ENCODE assay signal across 8 cellular contexts in genomic region chr17:49360796-49361128, GRCh38. TPM values are rescaled to one million over a fixed set of nuclear protein-coding genes. Genes with fewer than 3 reads are reported as not detected.
DNase-seq lines count a peak whose midpoint lies in the region; ATAC-seq and TF ChIP-seq lines count a peak whose summit lies in the region.

No MANE protein-coding gene starts in this region.

- peak overlapping the region; percentile 89 for H3K4me3 ChIP-seq in A673 (ENCODE audit: low read depth, low read length, poor library complexity, severe bottlenecking)
- H3K4me3 ChIP-seq in H7 (ENCODE audit: insufficient read depth, low read depth, low read length): peak overlapping the region; percentile 92
- peak overlapping the region; percentile 87 for H3K4me3 ChIP-seq in iPS-20b (ENCODE audit: low read length)

- TF ChIP-seq CTCF in A673 (conservative IDR thresholded peaks at IDR 0.05; ENCODE audit: low read depth, low read length): no peak

- H3K36me3 Mint-ChIP-seq in activated T-helper 17 cell treated with anti-CD3 and anti-CD28 coated beads, Interleukin-2, amount 50 U/mL, for 72 hours (ENCODE audit: low read depth): peaks cover 5% of the 10 kb centered on the region
- peaks cover 0 to 6% of the 10 kb centered on the region in 2 donors for H3K36me3 Mint-ChIP-seq in stimulated activated naive B cell treated with anti-CD40 and anti-IgM and Interleukin-4, amounts not matched to agents 10 μg/mL and 1 μg/mL and 100 μg/mL, for 72 hours

- BruUV-seq in A673 (replicated peaks; lab: Mats Ljungman, UMichigan): no TSS peak

- DNase-seq in A673 (ENCODE audit: low spot score) (no peak), H7 (peak; percentile 37), inferior parietal cortex (ENCODE audit: extremely low spot score) (no peak)
- no peak for DNase-seq in stimulated activated naive B cell treated with anti-CD40 and anti-IgM and Interleukin-4, amounts not matched to agents 10 μg/mL and 1 μg/mL and 100 μg/mL, for 72 hours

- peaks cover 46% of the 10 kb centered on the region for H3K4me1 Mint-ChIP-seq in activated T-helper 17 cell treated with anti-CD3 and anti-CD28 coated beads, Interleukin-2, amount 50 U/mL, for 72 hours
- peaks cover 36 to 55% of the 10 kb centered on the region in 2 donors for H3K4me1 Mint-ChIP-seq in stimulated activated naive B cell treated with anti-CD40 and anti-IgM and Interleukin-4, amounts not matched to agents 10 μg/mL and 1 μg/mL and 100 μg/mL, for 72 hours

- no peaks in the 10 kb centered on the region for H3K9me3 Mint-ChIP-seq in activated T-helper 17 cell treated with anti-CD3 and anti-CD28 coated beads, Interleukin-2, amount 50 U/mL, for 72 hours
- H3K9me3 Mint-ChIP-seq in stimulated activated naive B cell treated with anti-CD40 and anti-IgM and Interleukin-4, amounts not matched to agents 10 μg/mL and 1 μg/mL and 100 μg/mL, for 72 hours: no peaks in the 10 kb centered on the region

- CTCF ChIA-PET in A673 (lab: Charles Lee): no interaction called here

- peak; percentile 66 for ATAC-seq in activated T-helper 17 cell treated with anti-CD3 and anti-CD28 coated beads, Interleukin-2, amount 50 U/mL, for 72 hours (replicated peaks)
- no peak for ATAC-seq in stimulated activated naive B cell treated with anti-CD40 and anti-IgM and Interleukin-4, amounts not matched to agents 10 μg/mL and 1 μg/mL and 100 μg/mL, for 72 hours (replicated peaks)
- ATAC-seq in HG02885 (IDR thresholded peaks at IDR 0.05; ENCODE audit: poor library complexity, unreplicated experiment): no peak
- ATAC-seq in HG03139 (IDR thresholded peaks at IDR 0.05; ENCODE audit: unreplicated experiment): no peak

- H3K36me3 ChIP-seq in A673 (ENCODE audit: insufficient read depth, low read length, poor library complexity, severe bottlenecking): no peaks in the 10 kb centered on the region
- H3K36me3 ChIP-seq in H7 (replicated peaks; ENCODE audit: control insufficient read depth, insufficient read depth, low read length): no peaks in the 10 kb centered on the region
- no peaks in the 10 kb centered on the region for H3K36me3 ChIP-seq in iPS-20b (ENCODE audit: insufficient read depth, low read depth, low read length)

- H3K9ac ChIP-seq in iPS-20b (ENCODE audit: low read depth, low read length): peak overlapping the region; percentile 79; the same call in 1 of the 2 replicates

- H3K9me3 ChIP-seq in A673 (ENCODE audit: low read depth, low read length, poor library complexity, severe bottlenecking): no peaks in the 10 kb centered on the region
- no peaks in the 10 kb centered on the region for H3K9me3 ChIP-seq in iPS-20b (ENCODE audit: insufficient read depth, low read depth, low read length)

- H3K4me3 Mint-ChIP-seq in activated T-helper 17 cell treated with anti-CD3 and anti-CD28 coated beads, Interleukin-2, amount 50 U/mL, for 72 hours: peak overlapping the region; percentile 93
- H3K4me3 Mint-ChIP-seq in stimulated activated naive B cell treated with anti-CD40 and anti-IgM and Interleukin-4, amounts not matched to agents 10 μg/mL and 1 μg/mL and 100 μg/mL, for 72 hours: peak overlapping the region; percentile 83 to 90

- H3K27me3 Mint-ChIP-seq in activated T-helper 17 cell treated with anti-CD3 and anti-CD28 coated beads, Interleukin-2, amount 50 U/mL, for 72 hours: no peaks in the 10 kb centered on the region
- no peaks in the 10 kb centered on the region for H3K27me3 Mint-ChIP-seq in stimulated activated naive B cell treated with anti-CD40 and anti-IgM and Interleukin-4, amounts not matched to agents 10 μg/mL and 1 μg/mL and 100 μg/mL, for 72 hours

- peak overlapping the region; percentile 85 for H3K27ac ChIP-seq in A673 (ENCODE audit: low read depth, low read length, poor library complexity, severe bottlenecking)
- H3K27ac ChIP-seq in iPS-20b (ENCODE audit: low read length): no peak overlapping the region

- POLR2A ChIA-PET in A673 (lab: Charles Lee; ENCODE audit: low non-redundant PET): no interaction called here

- intact Hi-C loops in A673 (cut with micrococcal nuclease; ENCODE audit: unreplicated experiment): no loop called here

- H3K27me3 ChIP-seq in A673 (replicated peaks; ENCODE audit: insufficient read depth, low read depth, low read length, poor library complexity): no peaks in the 10 kb centered on the region
- H3K27me3 ChIP-seq in H7 (ENCODE audit: control insufficient read depth, insufficient read depth, low read length): no peaks in the 10 kb centered on the region
- H3K27me3 ChIP-seq in iPS-20b (ENCODE audit: insufficient read depth, low read length): no peaks in the 10 kb centered on the region

- H3K4me1 ChIP-seq in A673 (ENCODE audit: insufficient read depth, low read length, poor library complexity, severe bottlenecking) (peaks cover 29% of the 10 kb centered on the region), iPS-20b (ENCODE audit: insufficient read depth, low read length) (peaks cover 19% of the 10 kb centered on the region)

- peak overlapping the region; percentile 92 for H3K27ac Mint-ChIP-seq in activated T-helper 17 cell treated with anti-CD3 and anti-CD28 coated beads, Interleukin-2, amount 50 U/mL, for 72 hours
- peak overlapping the region; percentile 91 for H3K27ac Mint-ChIP-seq in stimulated activated naive B cell treated with anti-CD40 and anti-IgM and Interleukin-4, amounts not matched to agents 10 μg/mL and 1 μg/mL and 100 μg/mL, for 72 hours

RNA-seq across cellular contexts. Expression of gene ZNF652, which starts 1.3 kb away (rescaled TPM):
- total RNA-seq in A673 (2021): 32.1 and 41.5 TPM in 2 replicates
- total RNA-seq in H7 (2014; rRNA removed; shearing (Covaris generic)): 22.9 and 36.5 TPM in 2 replicates
- total RNA-seq in activated T-helper 17 cell treated with anti-CD3 and anti-CD28 coated beads, Interleukin-2, amount 50 U/mL, for 72 hours: 10 to 100 TPM; 10.7 to 13.1 TPM

RNA-seq across cellular contexts. Expression of gene PHB1, which starts 53.9 kb away (rescaled TPM):
- total RNA-seq in A673 (2021): 430 and 451 TPM in 2 replicates
- 310 and 384 TPM in 2 replicates for total RNA-seq in H7 (2014; rRNA removed; shearing (Covaris generic))
- 100 to 1,000 TPM; 122 to 332 TPM for total RNA-seq in activated T-helper 17 cell treated with anti-CD3 and anti-CD28 coated beads, Interleukin-2, amount 50 U/mL, for 72 hours
